18 cellular contexts compared by ENCODE assay signal in the genomic region with DNA sequence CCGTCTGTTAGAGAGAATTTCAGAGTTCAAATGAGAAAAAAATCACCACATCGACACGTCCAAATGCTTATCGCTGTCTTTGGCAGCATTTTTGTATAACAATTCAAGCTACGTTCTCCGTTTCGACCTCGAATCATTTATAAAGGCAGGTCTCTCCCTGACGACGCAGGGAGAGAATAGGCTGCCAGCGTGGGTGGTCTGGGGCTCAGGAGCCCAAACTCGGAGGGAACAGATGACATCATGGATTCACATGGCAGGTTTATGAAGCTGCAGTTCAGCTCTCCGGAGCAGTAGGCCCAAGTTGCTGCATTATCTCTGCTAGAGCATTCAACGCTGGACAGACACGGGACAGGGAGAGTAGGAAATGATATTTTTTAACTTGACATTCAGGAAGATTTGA.
DNase-seq lines count a peak whose midpoint lies in the region; ATAC-seq and TF ChIP-seq lines count a peak whose summit lies in the region.
"Had no signal": no experiment of that assay in that cellular context is flagged by ENCODE, and none has a peak within 500 bp of the region (broad histone marks: within the 10 kb centered on the region; RNA-seq: fewer than 3 reads in every experiment).

No MANE protein-coding gene starts in this region.

- intact Hi-C loops in right cardiac atrium (cut with DNase I): no loop called here

- WGBS in right cardiac atrium: 36% methylated on average over 15 of the region's 15 CpGs

- H3K4me3 ChIP-seq in right cardiac atrium (ENCODE audit: low read length): no peak overlapping the region
- H3K4me3 ChIP-seq: prostate gland, upper lobe of right lung had no signal

- no peaks in the 10 kb centered on the region for H3K9me3 ChIP-seq in right cardiac atrium (ENCODE audit: control insufficient read depth, low read length)
- H3K9me3 ChIP-seq: prostate gland, upper lobe of right lung had no signal

- no peaks in the 10 kb centered on the region for H3K27me3 ChIP-seq in right cardiac atrium (ENCODE audit: control insufficient read depth, insufficient read depth)
- H3K27me3 ChIP-seq: upper lobe of right lung had no signal

- TF ChIP-seq POLR2A in GM18505 (IDR thresholded peaks at IDR 0.05; ENCODE audit: borderline replicate concordance, extremely low read depth, insufficient read depth, insufficient read length): no peak

- peak; percentile 63 for DNase-seq in Ammon's horn (ENCODE audit: low spot score)
- DNase-seq in right cardiac atrium: peak in 2 of 3 donors; percentile 29 to 77
- DNase-seq in nucleus accumbens (lab: John Stamatoyannopoulos, UW): peak in 32 of 56 donors; percentile 1 to 71 (median 20)
- DNase-seq in stimulated activated CD4-positive, alpha-beta T cell treated with anti-CD3 and anti-CD28 coated beads, Interleukin-4, amount 100 ng/mL, for 1 hour: no peak
- DNase-seq: activated CD4-positive, alpha-beta T cell treated with anti-CD3 and anti-CD28 coated beads for 36 hours; activated naive CD8-positive, alpha-beta T cell treated with anti-CD3 and anti-CD28 coated beads for 36 hours; activated T-cell treated with anti-CD3 and anti-CD28 coated beads for 4 hours; GDM1; NCI-H2081; NCI-H69; stimulated activated CD4-positive, alpha-beta T cell treated with anti-CD3 and anti-CD28 coated beads, Interleukin-4, amount 100 ng/mL, for 4 hours; T-helper 2 cell; upper lobe of right lung had no signal

- ATAC-seq in right cardiac atrium (peak in 1 of 2 donors; percentile 54), GM18505 (IDR thresholded peaks at IDR 0.05; ENCODE audit: unreplicated experiment) (no peak), GM18498 (IDR thresholded peaks at IDR 0.05; ENCODE audit: unreplicated experiment) (no peak), GM18511 (IDR thresholded peaks at IDR 0.05; ENCODE audit: unreplicated experiment) (no peak)
- ATAC-seq: activated CD4-positive, alpha-beta T cell treated with anti-CD3 and anti-CD28 coated beads for 36 hours; upper lobe of right lung had no signal

- H3K4me1 ChIP-seq in right cardiac atrium (ENCODE audit: control insufficient read depth, insufficient read depth, low read length): no peaks in the 10 kb centered on the region
- H3K4me1 ChIP-seq: prostate gland, upper lobe of right lung had no signal

- peak overlapping the region; percentile 20 for H3K27ac ChIP-seq in cingulate gyrus (ENCODE audit: low read depth, low read length)
- peak overlapping the region; percentile 47 for H3K27ac ChIP-seq in right cardiac atrium (ENCODE audit: low read length)
- H3K27ac ChIP-seq: prostate gland, upper lobe of right lung had no signal
